17 cellular contexts compared by ENCODE assay signal in the genomic region with DNA sequence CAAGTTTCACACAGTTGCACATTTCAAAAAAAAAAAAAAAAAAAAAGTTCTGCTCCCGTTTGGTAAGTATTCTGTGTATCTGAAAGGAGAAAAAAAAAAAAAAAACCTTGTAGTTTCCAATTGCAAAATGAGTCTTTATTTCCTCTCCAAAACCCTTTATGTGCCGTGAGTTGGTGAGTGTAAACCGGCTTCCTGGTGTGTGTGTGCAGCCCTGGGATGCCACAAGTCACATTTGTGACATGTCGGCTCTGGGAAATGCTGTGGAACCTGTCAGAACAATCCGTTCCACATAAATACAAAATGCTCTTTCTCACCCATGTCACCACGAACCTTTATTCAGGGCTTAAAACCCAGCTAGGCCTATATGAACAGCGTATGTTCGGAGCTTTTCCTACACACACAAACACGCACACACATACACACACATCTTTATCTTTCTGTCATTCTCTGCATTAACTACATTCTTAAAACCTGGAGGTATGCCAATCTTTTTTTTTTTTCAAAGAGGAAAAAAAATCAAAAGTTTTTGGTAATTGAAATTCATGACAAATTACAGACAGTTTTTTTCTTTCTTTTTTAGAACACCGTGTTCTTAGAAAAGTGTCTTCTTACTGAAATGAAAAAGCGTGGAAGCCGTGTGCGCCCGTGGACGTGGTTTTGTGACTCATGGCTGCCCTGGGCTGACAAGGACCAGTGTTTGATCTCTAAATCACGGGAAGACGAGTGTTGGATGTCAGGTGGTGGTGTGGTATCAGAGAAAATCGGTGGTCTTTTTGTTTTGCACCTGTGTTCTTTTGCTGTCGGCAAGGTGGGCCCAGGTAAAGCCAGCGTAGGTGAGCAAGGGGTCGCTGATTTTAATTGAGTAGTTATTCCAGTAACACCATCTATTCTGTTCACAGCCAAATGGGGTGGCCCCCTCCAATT.
DNase-seq lines count a peak whose midpoint lies in the region; ATAC-seq and TF ChIP-seq lines count a peak whose summit lies in the region.
"Had no signal": no experiment of that assay in that cellular context is flagged by ENCODE, and none has a peak within 500 bp of the region (broad histone marks: within the 10 kb centered on the region; RNA-seq: fewer than 3 reads in every experiment).

No MANE protein-coding gene starts in this region.

- H3K4me3 Mint-ChIP-seq in endodermal cell (no peak overlapping the region), neural progenitor cell (no peak overlapping the region)
- H3K4me3 Mint-ChIP-seq: naive B cell had no signal

- H3K36me3 ChIP-seq in PC-3 (ENCODE audit: low read depth, low read length): no peaks in the 10 kb centered on the region
- H3K36me3 ChIP-seq in endodermal cell (ENCODE audit: control insufficient read depth, insufficient read depth, low read length): no peaks in the 10 kb centered on the region
- no peaks in the 10 kb centered on the region for H3K36me3 ChIP-seq in neural progenitor cell
- H3K36me3 ChIP-seq: heart right ventricle, SJCRH30, WERI-Rb-1 had no signal

- no peaks in the 10 kb centered on the region for H3K9me3 Mint-ChIP-seq in endodermal cell
- no peaks in the 10 kb centered on the region for H3K9me3 Mint-ChIP-seq in neural progenitor cell
- H3K9me3 Mint-ChIP-seq: naive B cell had no signal

- intact Hi-C loops in PC-3 (cut with micrococcal nuclease): loop anchor here (5.0 kb wide), 1 partner anchor 107 kb away; no protein-coding TSS in a partner anchor

- CTCF ChIA-PET in PC-3 (lab: Charles Lee): interaction anchor here (0.7 kb wide), 1 partner anchor 12 kb away, joined by 18 read pairs; no protein-coding TSS in a partner anchor

- peaks cover 20% of the 10 kb centered on the region for H3K4me1 Mint-ChIP-seq in endodermal cell
- H3K4me1 Mint-ChIP-seq in neural progenitor cell: peaks cover 13% of the 10 kb centered on the region
- H3K4me1 Mint-ChIP-seq: naive B cell had no signal

- no TSS peak for BruUV-seq in PC-3 (replicated peaks; lab: Mats Ljungman, UMichigan)

- H4K20me1 ChIP-seq in PC-3 (ENCODE audit: low read length) (no peaks in the 10 kb centered on the region), neural progenitor cell (ENCODE audit: low read depth) (peaks cover 12% of the 10 kb centered on the region)

- peak overlapping the region; percentile 6; the same call in 1 of the 2 replicates for H3K4me2 ChIP-seq in PC-3 (ENCODE audit: low read length)
- H3K4me2 ChIP-seq in neural progenitor cell: no peak overlapping the region

- POLR2A ChIA-PET in PC-3 (lab: Charles Lee; ENCODE audit: unreplicated experiment): no interaction called here

- no peak overlapping the region for H3K9ac ChIP-seq in PC-3 (ENCODE audit: low read length)
- H3K9ac ChIP-seq in endodermal cell (ENCODE audit: extremely low read depth, low read length, poor library complexity, severe bottlenecking): no peak overlapping the region
- no peak overlapping the region for H3K9ac ChIP-seq in neural progenitor cell

- H3K4me1 ChIP-seq in PC-3 (ENCODE audit: insufficient read depth, low read length) (no peaks in the 10 kb centered on the region), endodermal cell (ENCODE audit: control insufficient read depth, insufficient read depth, low read length) (peaks cover 27% of the 10 kb centered on the region), neural progenitor cell (peaks cover 38% of the 10 kb centered on the region)
- H3K4me1 ChIP-seq: Caco-2, SJCRH30, testis had no signal

- H3K27me3 ChIP-seq in PC-3 (ENCODE audit: low read length) (peaks cover 88% of the 10 kb centered on the region), endodermal cell (ENCODE audit: control insufficient read depth, insufficient read depth, low read length, poor library complexity, severe bottlenecking) (peaks cover 37% of the 10 kb centered on the region), neural progenitor cell (peaks cover 45% of the 10 kb centered on the region)
- H3K27me3 ChIP-seq: SJCRH30, testis had no signal

- no peak for DNase-seq in PC-3
- peak; percentile 20 for DNase-seq in activated T-cell treated with anti-CD3 and anti-CD28 coated beads for 48 hours (ENCODE audit: low read depth)
- DNase-seq in endodermal cell: peak; percentile 33
- peak; percentile 12 for DNase-seq in stimulated activated CD8-positive, alpha-beta memory T cell treated with anti-CD3 and anti-CD28 coated beads, Interleukin-4, amount 100 ng/mL, for 24 hours (ENCODE audit: low read depth)
- no peak for DNase-seq in neural progenitor cell (ENCODE audit: low spot score)
- no peak for DNase-seq in A172 (ENCODE audit: low spot score)
- DNase-seq: Caco-2, HCEC 1CT, heart right ventricle, left colon, naive B cell, NCI-H524, SJCRH30, testis, WERI-Rb-1 had no signal

- ATAC-seq in PC-3 (no peak), HG03442 (IDR thresholded peaks at IDR 0.05; ENCODE audit: unreplicated experiment) (no peak), GM19023 (IDR thresholded peaks at IDR 0.05; ENCODE audit: unreplicated experiment) (no peak)
- ATAC-seq: heart right ventricle, left colon had no signal

- H3K27ac ChIP-seq in PC-3 (ENCODE audit: low read length) (no peak overlapping the region), endodermal cell (ENCODE audit: low read depth, low read length) (no peak overlapping the region), neural progenitor cell (no peak overlapping the region)
- H3K27ac ChIP-seq: heart right ventricle, SJCRH30, testis, WERI-Rb-1 had no signal

- H3K79me2 ChIP-seq in PC-3 (ENCODE audit: low read length): no peaks in the 10 kb centered on the region
- H3K79me2 ChIP-seq in neural progenitor cell (ENCODE audit: low read depth): no peaks in the 10 kb centered on the region

- H2AFZ ChIP-seq in PC-3 (ENCODE audit: low read length) (no peak overlapping the region), neural progenitor cell (replicated peaks) (no peak overlapping the region)

- 93 to 96% methylated on average over 15 to 20 of the region's 21 CpGs for WGBS in endodermal cell (ENCODE audit: insufficient coverage in 1 of 2, insufficient read length in 1 of 2), 2 experiments

- no peaks in the 10 kb centered on the region for H3K36me3 Mint-ChIP-seq in endodermal cell (ENCODE audit: low read depth)
- no peaks in the 10 kb centered on the region for H3K36me3 Mint-ChIP-seq in neural progenitor cell
- H3K36me3 Mint-ChIP-seq: naive B cell had no signal

- H3K27me3 Mint-ChIP-seq in endodermal cell (ENCODE audit: insufficient read depth): peaks cover 6% of the 10 kb centered on the region
- H3K27me3 Mint-ChIP-seq in neural progenitor cell (ENCODE audit: insufficient read depth, low read depth): no peaks in the 10 kb centered on the region

- H3K27ac Mint-ChIP-seq in endodermal cell: no peak overlapping the region
- H3K27ac Mint-ChIP-seq in neural progenitor cell: no peak overlapping the region

- no peaks in the 10 kb centered on the region for H3F3A ChIP-seq in PC-3 (ENCODE audit: low read length, unreplicated experiment)
- H3F3A ChIP-seq in neural progenitor cell (ENCODE audit: low read depth): peaks cover 20% of the 10 kb centered on the region

- H3K9me2 ChIP-seq in PC-3 (replicated peaks; ENCODE audit: low read length): no peaks in the 10 kb centered on the region

- H3K9me3 ChIP-seq in PC-3 (ENCODE audit: low read length) (no peaks in the 10 kb centered on the region), endodermal cell (ENCODE audit: control insufficient read depth, low read length) (no peaks in the 10 kb centered on the region), neural progenitor cell (ENCODE audit: low read depth) (no peaks in the 10 kb centered on the region)
- H3K9me3 ChIP-seq: Caco-2, heart right ventricle, SJCRH30, testis had no signal

- TF ChIP-seq CTCF in PC-3 (conservative IDR thresholded peaks at IDR 0.05; ENCODE audit: low read depth, low read length): no peak
- no peak for TF ChIP-seq CTCF in endodermal cell (conservative IDR thresholded peaks at IDR 0.05)
- no peak for TF ChIP-seq CTCF in neural progenitor cell (IDR thresholded peaks at IDR 0.05)

- H3K4me3 ChIP-seq in PC-3 (ENCODE audit: low read length) (no peak overlapping the region), endodermal cell (ENCODE audit: low read length) (no peak overlapping the region), neural progenitor cell (no peak overlapping the region)
- H3K4me3 ChIP-seq: heart right ventricle, SJCRH30, testis had no signal

Comparison
In these comparisons a context has a peak if more than half of its experiments do, and no peak if none do; other contexts are left out.
1. DNase-seq: peak in activated T-cell treated with anti-CD3 and anti-CD28 coated beads for 48 hours (single experiment), endodermal cell (single experiment) and stimulated activated CD8-positive, alpha-beta memory T cell treated with anti-CD3 and anti-CD28 coated beads, Interleukin-4, amount 100 ng/mL, for 24 hours (single experiment); none in PC-3 (single experiment), neural progenitor cell (single experiment) and A172 (single experiment).